ENCODE assay signal across 8 cellular contexts in genomic region chr1:227437495-227438008, GRCh38.
DNase-seq lines count a peak whose midpoint lies in the region; ATAC-seq, FAIRE-seq and TF ChIP-seq lines count a peak whose summit lies in the region.

No MANE protein-coding gene starts in this region.

- no peaks in the 10 kb centered on the region for H3K36me3 Mint-ChIP-seq in activated naive CD8-positive, alpha-beta T cell treated with anti-CD3 and anti-CD28 coated beads for 36 hours

- ATAC-seq in GM21423 (IDR thresholded peaks at IDR 0.05; ENCODE audit: unreplicated experiment) (peak; percentile 59), GM18505 (IDR thresholded peaks at IDR 0.05; ENCODE audit: unreplicated experiment) (no peak), HG03571 (IDR thresholded peaks at IDR 0.05; ENCODE audit: unreplicated experiment) (no peak)

- H3K27ac ChIP-seq in colonic mucosa (no peak overlapping the region), mesenchymal stem cell (ENCODE audit: low read length, poor library complexity, severe bottlenecking) (no peak overlapping the region)

- peak overlapping the region; percentile 48 for H2AFZ ChIP-seq in mesenchymal stem cell (ENCODE audit: low read depth, low read length)

- TF ChIP-seq POLR2A in GM18505 (IDR thresholded peaks at IDR 0.05; ENCODE audit: borderline replicate concordance, extremely low read depth, insufficient read depth, insufficient read length): no peak

- peaks cover 2% of the 10 kb centered on the region for H3K4me1 Mint-ChIP-seq in activated naive CD8-positive, alpha-beta T cell treated with anti-CD3 and anti-CD28 coated beads for 36 hours

- H3K9ac ChIP-seq in colonic mucosa (ENCODE audit: low read depth in 2 of 2, low read length in 2 of 2): peak overlapping the region in 1 of 2 donors; percentile 51
- peak overlapping the region; percentile 78 for H3K9ac ChIP-seq in mesenchymal stem cell (ENCODE audit: low read length)

- no peaks in the 10 kb centered on the region for H3K36me3 ChIP-seq in colonic mucosa
- no peaks in the 10 kb centered on the region for H3K36me3 ChIP-seq in mesenchymal stem cell (ENCODE audit: control insufficient read depth in 1 of 2, insufficient read depth in 2 of 2, low read depth in 1 of 2, low read length in 2 of 2)

- DNase-seq in NCI-H526 treated with DMSO at 0.1 percent for 48 hours (lab: John Stamatoyannopoulos, UW): peak; percentile 4
- no peak for DNase-seq in colonic mucosa
- peak; percentile 71 for DNase-seq in mesenchymal stem cell
- DNase-seq in activated naive CD8-positive, alpha-beta T cell treated with anti-CD3 and anti-CD28 coated beads for 36 hours: no peak

- H3K4me3 Mint-ChIP-seq in activated naive CD8-positive, alpha-beta T cell treated with anti-CD3 and anti-CD28 coated beads for 36 hours: no peak overlapping the region

- H3K4me3 ChIP-seq in colonic mucosa (peak overlapping the region; percentile 10), mesenchymal stem cell (ENCODE audit: insufficient read depth in 1 of 2, low read depth in 1 of 2, low read length in 2 of 2) (peak overlapping the region in 1 of 2 experiments; percentile 63)

- H2BK5ac ChIP-seq in mesenchymal stem cell (ENCODE audit: low read depth, low read length, poor library complexity, severe bottlenecking): no peak overlapping the region

- no peaks in the 10 kb centered on the region for H3K9me3 Mint-ChIP-seq in activated naive CD8-positive, alpha-beta T cell treated with anti-CD3 and anti-CD28 coated beads for 36 hours

- H3K27me3 ChIP-seq in colonic mucosa: no peaks in the 10 kb centered on the region
- H3K27me3 ChIP-seq in mesenchymal stem cell (ENCODE audit: control insufficient read depth in 1 of 2, insufficient read depth in 1 of 2, low read length in 2 of 2): peaks cover 0 to 10% of the 10 kb centered on the region in 2 experiments

- H3K79me1 ChIP-seq in mesenchymal stem cell (replicated peaks; ENCODE audit: low read length, poor library complexity, severe bottlenecking): no peaks in the 10 kb centered on the region

- peaks cover 53% of the 10 kb centered on the region for H3K27me3 Mint-ChIP-seq in activated naive CD8-positive, alpha-beta T cell treated with anti-CD3 and anti-CD28 coated beads for 36 hours

- H2BK120ac ChIP-seq in mesenchymal stem cell (ENCODE audit: low read depth, low read length): no peak overlapping the region

- 41% methylated on average over 7 of the region's 7 CpGs for WGBS in mesenchymal stem cell

- no peak overlapping the region for H4K8ac ChIP-seq in mesenchymal stem cell (ENCODE audit: low read length)

- H3K4me1 ChIP-seq in colonic mucosa (no peaks in the 10 kb centered on the region), mesenchymal stem cell (ENCODE audit: control insufficient read depth, insufficient read depth, low read depth, low read length) (no peaks in the 10 kb centered on the region)

- no peak overlapping the region for H2AK5ac ChIP-seq in mesenchymal stem cell (ENCODE audit: low read length, severe bottlenecking)

- no peak overlapping the region for H3K14ac ChIP-seq in mesenchymal stem cell (ENCODE audit: low read length in 2 of 2)

- H3K27ac Mint-ChIP-seq in activated naive CD8-positive, alpha-beta T cell treated with anti-CD3 and anti-CD28 coated beads for 36 hours: no peak overlapping the region

- H3K4ac ChIP-seq in mesenchymal stem cell (ENCODE audit: low read depth in 1 of 2, low read length in 2 of 2): no peak overlapping the region

- peak; percentile 15 for TF ChIP-seq CTCF in colonic mucosa (IDR thresholded peaks at IDR 0.05)

- peak overlapping the region; percentile 80 for H3K4me2 ChIP-seq in mesenchymal stem cell (ENCODE audit: low read length, poor library complexity, severe bottlenecking)

- no peak overlapping the region for H4K91ac ChIP-seq in mesenchymal stem cell (ENCODE audit: low read length)

- intact Hi-C loops in colonic mucosa (cut with DNase I): loop anchor here (2.0 kb wide), 1 partner anchor 203 kb away; no protein-coding TSS in a partner anchor

- H3K9me3 ChIP-seq in colonic mucosa (no peaks in the 10 kb centered on the region), mesenchymal stem cell (ENCODE audit: control insufficient read depth, low read length) (no peaks in the 10 kb centered on the region)

- H3K18ac ChIP-seq in mesenchymal stem cell (ENCODE audit: low read depth in 1 of 2, low read length in 2 of 2): no peak overlapping the region

- peak; percentile 93 for FAIRE-seq in A204.1 (lab: Jason Lieb, UNC)

- no peak overlapping the region for H2BK15ac ChIP-seq in mesenchymal stem cell (ENCODE audit: low read depth, poor library complexity, severe bottlenecking)

- H3K23ac ChIP-seq in mesenchymal stem cell (ENCODE audit: low read length in 2 of 2): no peak overlapping the region

- no peak overlapping the region for H2BK12ac ChIP-seq in mesenchymal stem cell (ENCODE audit: low read length in 2 of 2)

Comparison
In these comparisons a context has a peak if more than half of its experiments do, and no peak if none do; other contexts are left out.
1. DNase-seq: peak in NCI-H526 treated with DMSO at 0.1 percent for 48 hours (single experiment) and mesenchymal stem cell (single experiment); none in colonic mucosa (single experiment) and activated naive CD8-positive, alpha-beta T cell treated with anti-CD3 and anti-CD28 coated beads for 36 hours (single experiment).